1 cellular context compared by ENCODE assay signal in the genomic region with DNA sequence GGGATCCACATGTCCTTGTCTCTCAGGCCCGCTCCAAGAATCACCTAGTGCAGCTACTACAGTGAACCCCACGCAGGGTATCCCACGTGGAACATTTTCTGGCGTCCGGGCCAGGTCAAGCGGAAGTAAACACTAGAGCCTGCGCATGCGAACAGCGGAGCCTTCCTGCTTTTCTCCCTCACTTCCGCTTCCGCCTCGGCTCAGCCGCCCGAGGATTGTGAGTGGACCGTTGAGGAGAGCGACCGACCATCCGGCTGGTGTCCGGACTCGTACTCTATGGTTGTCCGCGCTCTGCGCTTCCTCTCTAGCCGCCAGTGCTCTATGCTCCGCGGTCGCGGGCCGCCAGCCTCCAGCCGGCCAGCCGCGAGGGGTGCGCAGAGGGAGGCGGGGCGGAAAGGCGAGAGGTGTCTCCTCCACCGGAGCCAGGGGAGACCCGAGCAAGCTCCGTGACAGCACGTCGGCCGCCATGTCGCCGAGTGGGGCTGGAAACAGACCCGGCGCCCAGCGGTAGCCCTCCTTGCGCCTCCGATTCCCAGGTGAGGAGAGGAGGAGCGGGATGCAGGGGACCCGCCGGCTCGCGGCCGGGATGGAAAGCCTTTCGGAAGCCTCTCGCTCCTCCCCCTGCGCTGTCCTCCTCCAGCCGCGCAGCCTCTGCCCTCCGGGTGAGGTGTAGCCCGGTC.
TF ChIP-seq lines count a peak whose summit lies in the region.

A gene with protein sequence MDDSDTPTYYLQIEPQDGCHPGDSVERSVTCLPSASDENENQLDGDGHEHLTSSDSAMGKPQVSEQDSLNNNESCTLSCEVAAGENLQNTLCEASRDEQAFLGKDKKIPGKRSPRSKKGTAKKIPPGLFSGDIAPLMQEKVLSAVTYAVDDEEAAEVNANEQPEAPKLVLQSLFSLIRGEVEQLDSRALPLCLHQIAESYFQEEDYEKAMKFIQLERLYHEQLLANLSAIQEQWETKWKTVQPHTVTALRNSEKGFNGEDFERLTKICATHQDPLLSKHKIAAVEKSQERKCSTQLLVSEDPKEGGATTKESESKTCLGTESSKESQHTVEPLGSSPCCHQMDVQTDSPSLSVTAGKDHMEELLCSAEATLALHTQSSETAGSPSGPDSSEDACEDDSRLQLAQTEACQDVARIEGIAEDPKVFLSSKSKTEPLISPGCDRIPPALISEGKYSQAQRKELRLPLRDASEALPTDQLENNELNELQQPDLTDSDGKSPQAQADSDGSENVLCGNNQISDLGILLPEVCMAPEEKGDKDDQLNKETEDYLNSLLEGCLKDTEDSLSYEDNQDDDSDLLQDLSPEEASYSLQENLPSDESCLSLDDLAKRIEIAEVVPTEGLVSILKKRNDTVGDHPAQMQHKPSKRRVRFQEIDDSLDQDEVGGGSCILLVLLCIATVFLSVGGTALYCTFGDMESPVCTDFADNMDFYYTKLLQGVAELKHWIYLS (plus strand): TSS at position 329 of the 680 bp plus-strand sequence. CDS start 25,107 bp downstream, outside the sequence.
A gene with protein sequence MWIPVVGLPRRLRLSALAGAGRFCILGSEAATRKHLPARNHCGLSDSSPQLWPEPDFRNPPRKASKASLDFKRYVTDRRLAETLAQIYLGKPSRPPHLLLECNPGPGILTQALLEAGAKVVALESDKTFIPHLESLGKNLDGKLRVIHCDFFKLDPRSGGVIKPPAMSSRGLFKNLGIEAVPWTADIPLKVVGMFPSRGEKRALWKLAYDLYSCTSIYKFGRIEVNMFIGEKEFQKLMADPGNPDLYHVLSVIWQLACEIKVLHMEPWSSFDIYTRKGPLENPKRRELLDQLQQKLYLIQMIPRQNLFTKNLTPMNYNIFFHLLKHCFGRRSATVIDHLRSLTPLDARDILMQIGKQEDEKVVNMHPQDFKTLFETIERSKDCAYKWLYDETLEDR (minus strand): TSS at position 134 of the 680 bp plus-strand sequence. CDS start 123 bp downstream, at position 11.

TF ChIP-seq in HepG2, 621 proteins besides CTCF, POLR2A, EP300 and RAD21 (continued from another document and continues in another):
- TF ChIP-seq, protein P1, sequence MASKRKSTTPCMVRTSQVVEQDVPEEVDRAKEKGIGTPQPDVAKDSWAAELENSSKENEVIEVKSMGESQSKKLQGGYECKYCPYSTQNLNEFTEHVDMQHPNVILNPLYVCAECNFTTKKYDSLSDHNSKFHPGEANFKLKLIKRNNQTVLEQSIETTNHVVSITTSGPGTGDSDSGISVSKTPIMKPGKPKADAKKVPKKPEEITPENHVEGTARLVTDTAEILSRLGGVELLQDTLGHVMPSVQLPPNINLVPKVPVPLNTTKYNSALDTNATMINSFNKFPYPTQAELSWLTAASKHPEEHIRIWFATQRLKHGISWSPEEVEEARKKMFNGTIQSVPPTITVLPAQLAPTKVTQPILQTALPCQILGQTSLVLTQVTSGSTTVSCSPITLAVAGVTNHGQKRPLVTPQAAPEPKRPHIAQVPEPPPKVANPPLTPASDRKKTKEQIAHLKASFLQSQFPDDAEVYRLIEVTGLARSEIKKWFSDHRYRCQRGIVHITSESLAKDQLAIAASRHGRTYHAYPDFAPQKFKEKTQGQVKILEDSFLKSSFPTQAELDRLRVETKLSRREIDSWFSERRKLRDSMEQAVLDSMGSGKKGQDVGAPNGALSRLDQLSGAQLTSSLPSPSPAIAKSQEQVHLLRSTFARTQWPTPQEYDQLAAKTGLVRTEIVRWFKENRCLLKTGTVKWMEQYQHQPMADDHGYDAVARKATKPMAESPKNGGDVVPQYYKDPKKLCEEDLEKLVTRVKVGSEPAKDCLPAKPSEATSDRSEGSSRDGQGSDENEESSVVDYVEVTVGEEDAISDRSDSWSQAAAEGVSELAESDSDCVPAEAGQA (IDR thresholded peaks at IDR 0.05; ENCODE audit: low read depth) = peak; percentile 61; the same call in 1 of the 2 replicates
- TF ChIP-seq, protein P1 (CRISPR knock-in tag; IDR thresholded peaks at IDR 0.05; ENCODE audit: borderline replicate concordance) = no peak; the same call in 1 of the 2 replicates
- TF ChIP-seq ZFP82 (CRISPR knock-in tag; IDR thresholded peaks at IDR 0.05; ENCODE audit: borderline replicate concordance) (0 out of 2 replicates have a peak, but pooled peaks have one; percentile 27), SMAD3 (CRISPR knock-in tag; IDR thresholded peaks at IDR 0.05) (peak; percentile 71; the same call in 1 of the 2 replicates), DPF2 (CRISPR knock-in tag; IDR thresholded peaks at IDR 0.05; ENCODE audit: borderline replicate concordance, low read depth) (no peak), KLF6 (CRISPR knock-in tag; IDR thresholded peaks at IDR 0.05) (0 out of 2 replicates have a peak, but pooled peaks have one; percentile 29), HNRNPLL (IDR thresholded peaks at IDR 0.05; ENCODE audit: low read depth, low read length, poor library complexity, severe bottlenecking) (peak; percentile 92), ZNF563 (CRISPR knock-in tag; IDR thresholded peaks at IDR 0.05) (0 out of 2 replicates have a peak, but pooled peaks have one; percentile 19), KDM3A (CRISPR knock-in tag; IDR thresholded peaks at IDR 0.05; ENCODE audit: low read depth) (peak; percentile 65; the same call in 1 of the 2 replicates), ISL2 (CRISPR knock-in tag; IDR thresholded peaks at IDR 0.05) (peak; percentile 77), ZNF44 (CRISPR knock-in tag; IDR thresholded peaks at IDR 0.05) (no peak; the same call in 1 of the 2 replicates), SAFB2 (CRISPR knock-in tag; IDR thresholded peaks at IDR 0.05; ENCODE audit: borderline replicate concordance, low read depth) (peak; percentile 71; the same call in 1 of the 2 replicates), HNRNPK (IDR thresholded peaks at IDR 0.05; ENCODE audit: low read depth, low read length, poor library complexity, severe bottlenecking) (peak; percentile 32), ZBTB21 (CRISPR knock-in tag; IDR thresholded peaks at IDR 0.05) (peak; percentile 48; the same call in 1 of the 2 replicates), ZFX (CRISPR knock-in tag; IDR thresholded peaks at IDR 0.05; ENCODE audit: low read depth) (peak; percentile 56; the same call in 1 of the 2 replicates), SATB2 (CRISPR knock-in tag; IDR thresholded peaks at IDR 0.05) (0 out of 2 replicates have a peak, but pooled peaks have one; percentile 8), ZNF138 (CRISPR knock-in tag; IDR thresholded peaks at IDR 0.05; ENCODE audit: low read depth) (peak; percentile 57; the same call in 1 of the 2 replicates), NFKBIZ (CRISPR knock-in tag; IDR thresholded peaks at IDR 0.05) (peak; percentile 40; the same call in 1 of the 2 replicates), NR2F1 (CRISPR knock-in tag; IDR thresholded peaks at IDR 0.05) (peak in 1 of 2 experiments; percentile 18; a peak in 1 of 4 replicates), CENPX (CRISPR knock-in tag; IDR thresholded peaks at IDR 0.05) (no peak), ZNF235 (CRISPR knock-in tag; IDR thresholded peaks at IDR 0.05; ENCODE audit: borderline replicate concordance) (0 out of 2 replicates have a peak, but pooled peaks have one; percentile 35), PHF8 (CRISPR knock-in tag; IDR thresholded peaks at IDR 0.05) (peak; percentile 82), AHR (CRISPR knock-in tag; IDR thresholded peaks at IDR 0.05) (no peak; the same call in 1 of the 2 replicates), ZIK1 (CRISPR knock-in tag; IDR thresholded peaks at IDR 0.05; ENCODE audit: borderline replicate concordance, low read depth) (peak; percentile 73), HOXD1 (CRISPR knock-in tag; IDR thresholded peaks at IDR 0.05) (peak; percentile 40; the same call in 1 of the 2 replicates), CBX1 (IDR thresholded peaks at IDR 0.05; ENCODE audit: low read depth) (peak; percentile 54), YEATS2 (CRISPR knock-in tag; IDR thresholded peaks at IDR 0.05; ENCODE audit: borderline replicate concordance) (peak; percentile 96), ZNF292 (CRISPR knock-in tag; IDR thresholded peaks at IDR 0.05; ENCODE audit: borderline replicate concordance, low read depth) (peak; percentile 42; the same call in 1 of the 2 replicates), PCBP1 (IDR thresholded peaks at IDR 0.05; ENCODE audit: borderline replicate concordance, low read depth, low read length) (0 out of 2 replicates have a peak, but pooled peaks have one; percentile 9)
- TF ChIP-seq, protein P2, sequence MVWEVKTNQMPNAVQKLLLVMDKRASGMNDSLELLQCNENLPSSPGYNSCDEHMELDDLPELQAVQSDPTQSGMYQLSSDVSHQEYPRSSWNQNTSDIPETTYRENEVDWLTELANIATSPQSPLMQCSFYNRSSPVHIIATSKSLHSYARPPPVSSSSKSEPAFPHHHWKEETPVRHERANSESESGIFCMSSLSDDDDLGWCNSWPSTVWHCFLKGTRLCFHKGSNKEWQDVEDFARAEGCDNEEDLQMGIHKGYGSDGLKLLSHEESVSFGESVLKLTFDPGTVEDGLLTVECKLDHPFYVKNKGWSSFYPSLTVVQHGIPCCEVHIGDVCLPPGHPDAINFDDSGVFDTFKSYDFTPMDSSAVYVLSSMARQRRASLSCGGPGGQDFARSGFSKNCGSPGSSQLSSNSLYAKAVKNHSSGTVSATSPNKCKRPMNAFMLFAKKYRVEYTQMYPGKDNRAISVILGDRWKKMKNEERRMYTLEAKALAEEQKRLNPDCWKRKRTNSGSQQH (CRISPR knock-in tag; IDR thresholded peaks at IDR 0.05; ENCODE audit: low read depth) = peak; percentile 83; the same call in 1 of the 2 replicates
- TF ChIP-seq, protein P3, sequence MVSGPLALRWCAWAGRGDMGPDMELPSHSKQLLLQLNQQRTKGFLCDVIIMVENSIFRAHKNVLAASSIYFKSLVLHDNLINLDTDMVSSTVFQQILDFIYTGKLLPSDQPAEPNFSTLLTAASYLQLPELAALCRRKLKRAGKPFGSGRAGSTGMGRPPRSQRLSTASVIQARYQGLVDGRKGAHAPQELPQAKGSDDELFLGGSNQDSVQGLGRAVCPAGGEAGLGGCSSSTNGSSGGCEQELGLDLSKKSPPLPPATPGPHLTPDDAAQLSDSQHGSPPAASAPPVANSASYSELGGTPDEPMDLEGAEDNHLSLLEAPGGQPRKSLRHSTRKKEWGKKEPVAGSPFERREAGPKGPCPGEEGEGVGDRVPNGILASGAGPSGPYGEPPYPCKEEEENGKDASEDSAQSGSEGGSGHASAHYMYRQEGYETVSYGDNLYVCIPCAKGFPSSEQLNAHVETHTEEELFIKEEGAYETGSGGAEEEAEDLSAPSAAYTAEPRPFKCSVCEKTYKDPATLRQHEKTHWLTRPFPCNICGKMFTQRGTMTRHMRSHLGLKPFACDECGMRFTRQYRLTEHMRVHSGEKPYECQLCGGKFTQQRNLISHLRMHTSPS (CRISPR knock-in tag; IDR thresholded peaks at IDR 0.05; ENCODE audit: low read depth) = peak; percentile 43; the same call in 1 of the 2 replicates
- TF ChIP-seq, protein P4, sequence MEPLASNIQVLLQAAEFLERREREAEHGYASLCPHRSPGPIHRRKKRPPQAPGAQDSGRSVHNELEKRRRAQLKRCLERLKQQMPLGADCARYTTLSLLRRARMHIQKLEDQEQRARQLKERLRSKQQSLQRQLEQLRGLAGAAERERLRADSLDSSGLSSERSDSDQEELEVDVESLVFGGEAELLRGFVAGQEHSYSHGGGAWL (CRISPR knock-in tag; IDR thresholded peaks at IDR 0.05) = peak; percentile 74
- TF ChIP-seq, protein P5, sequence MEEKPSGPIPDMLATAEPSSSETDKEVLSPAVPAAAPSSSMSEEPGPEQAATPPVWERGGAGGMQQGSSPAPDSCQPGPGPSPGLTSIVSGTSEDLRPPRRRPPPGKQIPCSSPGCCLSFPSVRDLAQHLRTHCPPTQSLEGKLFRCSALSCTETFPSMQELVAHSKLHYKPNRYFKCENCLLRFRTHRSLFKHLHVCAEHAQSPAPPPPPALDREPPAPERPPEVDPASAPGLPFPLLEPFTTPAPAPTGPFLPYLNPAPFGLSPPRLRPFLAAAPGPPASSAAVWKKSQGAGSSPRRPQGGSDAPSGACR (CRISPR knock-in tag; IDR thresholded peaks at IDR 0.05) = peak; percentile 66; the same call in 1 of the 2 replicates
- TF ChIP-seq, protein P6, sequence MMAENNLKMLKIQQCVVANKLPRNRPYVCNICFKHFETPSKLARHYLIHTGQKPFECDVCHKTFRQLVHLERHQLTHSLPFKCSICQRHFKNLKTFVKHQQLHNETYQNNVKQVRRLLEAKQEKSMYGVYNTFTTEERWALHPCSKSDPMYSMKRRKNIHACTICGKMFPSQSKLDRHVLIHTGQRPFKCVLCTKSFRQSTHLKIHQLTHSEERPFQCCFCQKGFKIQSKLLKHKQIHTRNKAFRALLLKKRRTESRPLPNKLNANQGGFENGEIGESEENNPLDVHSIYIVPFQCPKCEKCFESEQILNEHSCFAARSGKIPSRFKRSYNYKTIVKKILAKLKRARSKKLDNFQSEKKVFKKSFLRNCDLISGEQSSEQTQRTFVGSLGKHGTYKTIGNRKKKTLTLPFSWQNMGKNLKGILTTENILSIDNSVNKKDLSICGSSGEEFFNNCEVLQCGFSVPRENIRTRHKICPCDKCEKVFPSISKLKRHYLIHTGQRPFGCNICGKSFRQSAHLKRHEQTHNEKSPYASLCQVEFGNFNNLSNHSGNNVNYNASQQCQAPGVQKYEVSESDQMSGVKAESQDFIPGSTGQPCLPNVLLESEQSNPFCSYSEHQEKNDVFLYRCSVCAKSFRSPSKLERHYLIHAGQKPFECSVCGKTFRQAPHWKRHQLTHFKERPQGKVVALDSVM (CRISPR knock-in tag; IDR thresholded peaks at IDR 0.05) = peak; percentile 89
- TF ChIP-seq, protein P7, sequence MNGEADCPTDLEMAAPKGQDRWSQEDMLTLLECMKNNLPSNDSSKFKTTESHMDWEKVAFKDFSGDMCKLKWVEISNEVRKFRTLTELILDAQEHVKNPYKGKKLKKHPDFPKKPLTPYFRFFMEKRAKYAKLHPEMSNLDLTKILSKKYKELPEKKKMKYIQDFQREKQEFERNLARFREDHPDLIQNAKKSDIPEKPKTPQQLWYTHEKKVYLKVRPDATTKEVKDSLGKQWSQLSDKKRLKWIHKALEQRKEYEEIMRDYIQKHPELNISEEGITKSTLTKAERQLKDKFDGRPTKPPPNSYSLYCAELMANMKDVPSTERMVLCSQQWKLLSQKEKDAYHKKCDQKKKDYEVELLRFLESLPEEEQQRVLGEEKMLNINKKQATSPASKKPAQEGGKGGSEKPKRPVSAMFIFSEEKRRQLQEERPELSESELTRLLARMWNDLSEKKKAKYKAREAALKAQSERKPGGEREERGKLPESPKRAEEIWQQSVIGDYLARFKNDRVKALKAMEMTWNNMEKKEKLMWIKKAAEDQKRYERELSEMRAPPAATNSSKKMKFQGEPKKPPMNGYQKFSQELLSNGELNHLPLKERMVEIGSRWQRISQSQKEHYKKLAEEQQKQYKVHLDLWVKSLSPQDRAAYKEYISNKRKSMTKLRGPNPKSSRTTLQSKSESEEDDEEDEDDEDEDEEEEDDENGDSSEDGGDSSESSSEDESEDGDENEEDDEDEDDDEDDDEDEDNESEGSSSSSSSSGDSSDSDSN (CRISPR knock-in tag; IDR thresholded peaks at IDR 0.05) = peak; percentile 97
